ENCODE assay signal across 1 cellular context in the genomic region with DNA sequence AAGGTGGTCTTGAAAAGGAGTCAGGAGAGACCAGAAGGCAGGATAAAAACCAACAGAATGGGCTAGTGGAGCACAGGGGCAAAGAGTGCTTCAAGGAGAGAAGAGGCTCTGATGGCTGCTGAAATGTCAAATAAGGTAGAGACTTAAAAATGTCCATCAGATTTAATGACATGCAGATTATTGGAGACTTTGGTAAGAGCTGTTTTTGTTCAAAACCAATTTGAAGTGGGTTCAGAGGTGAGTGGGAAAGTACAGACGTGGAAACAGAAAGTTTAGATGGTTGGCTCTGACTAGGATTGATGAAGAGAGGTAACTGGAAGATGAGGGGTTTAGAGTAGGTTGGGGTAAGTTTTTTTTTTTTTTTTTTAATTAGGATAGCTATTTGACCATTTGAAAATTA.
TF ChIP-seq lines count a peak whose summit lies in the region.

No MANE protein-coding gene starts in this region.

TF ChIP-seq in GM23338, 12 proteins besides CTCF, POLR2A, EP300 and RAD21 (continued from another document):
- TF ChIP-seq, protein P1, sequence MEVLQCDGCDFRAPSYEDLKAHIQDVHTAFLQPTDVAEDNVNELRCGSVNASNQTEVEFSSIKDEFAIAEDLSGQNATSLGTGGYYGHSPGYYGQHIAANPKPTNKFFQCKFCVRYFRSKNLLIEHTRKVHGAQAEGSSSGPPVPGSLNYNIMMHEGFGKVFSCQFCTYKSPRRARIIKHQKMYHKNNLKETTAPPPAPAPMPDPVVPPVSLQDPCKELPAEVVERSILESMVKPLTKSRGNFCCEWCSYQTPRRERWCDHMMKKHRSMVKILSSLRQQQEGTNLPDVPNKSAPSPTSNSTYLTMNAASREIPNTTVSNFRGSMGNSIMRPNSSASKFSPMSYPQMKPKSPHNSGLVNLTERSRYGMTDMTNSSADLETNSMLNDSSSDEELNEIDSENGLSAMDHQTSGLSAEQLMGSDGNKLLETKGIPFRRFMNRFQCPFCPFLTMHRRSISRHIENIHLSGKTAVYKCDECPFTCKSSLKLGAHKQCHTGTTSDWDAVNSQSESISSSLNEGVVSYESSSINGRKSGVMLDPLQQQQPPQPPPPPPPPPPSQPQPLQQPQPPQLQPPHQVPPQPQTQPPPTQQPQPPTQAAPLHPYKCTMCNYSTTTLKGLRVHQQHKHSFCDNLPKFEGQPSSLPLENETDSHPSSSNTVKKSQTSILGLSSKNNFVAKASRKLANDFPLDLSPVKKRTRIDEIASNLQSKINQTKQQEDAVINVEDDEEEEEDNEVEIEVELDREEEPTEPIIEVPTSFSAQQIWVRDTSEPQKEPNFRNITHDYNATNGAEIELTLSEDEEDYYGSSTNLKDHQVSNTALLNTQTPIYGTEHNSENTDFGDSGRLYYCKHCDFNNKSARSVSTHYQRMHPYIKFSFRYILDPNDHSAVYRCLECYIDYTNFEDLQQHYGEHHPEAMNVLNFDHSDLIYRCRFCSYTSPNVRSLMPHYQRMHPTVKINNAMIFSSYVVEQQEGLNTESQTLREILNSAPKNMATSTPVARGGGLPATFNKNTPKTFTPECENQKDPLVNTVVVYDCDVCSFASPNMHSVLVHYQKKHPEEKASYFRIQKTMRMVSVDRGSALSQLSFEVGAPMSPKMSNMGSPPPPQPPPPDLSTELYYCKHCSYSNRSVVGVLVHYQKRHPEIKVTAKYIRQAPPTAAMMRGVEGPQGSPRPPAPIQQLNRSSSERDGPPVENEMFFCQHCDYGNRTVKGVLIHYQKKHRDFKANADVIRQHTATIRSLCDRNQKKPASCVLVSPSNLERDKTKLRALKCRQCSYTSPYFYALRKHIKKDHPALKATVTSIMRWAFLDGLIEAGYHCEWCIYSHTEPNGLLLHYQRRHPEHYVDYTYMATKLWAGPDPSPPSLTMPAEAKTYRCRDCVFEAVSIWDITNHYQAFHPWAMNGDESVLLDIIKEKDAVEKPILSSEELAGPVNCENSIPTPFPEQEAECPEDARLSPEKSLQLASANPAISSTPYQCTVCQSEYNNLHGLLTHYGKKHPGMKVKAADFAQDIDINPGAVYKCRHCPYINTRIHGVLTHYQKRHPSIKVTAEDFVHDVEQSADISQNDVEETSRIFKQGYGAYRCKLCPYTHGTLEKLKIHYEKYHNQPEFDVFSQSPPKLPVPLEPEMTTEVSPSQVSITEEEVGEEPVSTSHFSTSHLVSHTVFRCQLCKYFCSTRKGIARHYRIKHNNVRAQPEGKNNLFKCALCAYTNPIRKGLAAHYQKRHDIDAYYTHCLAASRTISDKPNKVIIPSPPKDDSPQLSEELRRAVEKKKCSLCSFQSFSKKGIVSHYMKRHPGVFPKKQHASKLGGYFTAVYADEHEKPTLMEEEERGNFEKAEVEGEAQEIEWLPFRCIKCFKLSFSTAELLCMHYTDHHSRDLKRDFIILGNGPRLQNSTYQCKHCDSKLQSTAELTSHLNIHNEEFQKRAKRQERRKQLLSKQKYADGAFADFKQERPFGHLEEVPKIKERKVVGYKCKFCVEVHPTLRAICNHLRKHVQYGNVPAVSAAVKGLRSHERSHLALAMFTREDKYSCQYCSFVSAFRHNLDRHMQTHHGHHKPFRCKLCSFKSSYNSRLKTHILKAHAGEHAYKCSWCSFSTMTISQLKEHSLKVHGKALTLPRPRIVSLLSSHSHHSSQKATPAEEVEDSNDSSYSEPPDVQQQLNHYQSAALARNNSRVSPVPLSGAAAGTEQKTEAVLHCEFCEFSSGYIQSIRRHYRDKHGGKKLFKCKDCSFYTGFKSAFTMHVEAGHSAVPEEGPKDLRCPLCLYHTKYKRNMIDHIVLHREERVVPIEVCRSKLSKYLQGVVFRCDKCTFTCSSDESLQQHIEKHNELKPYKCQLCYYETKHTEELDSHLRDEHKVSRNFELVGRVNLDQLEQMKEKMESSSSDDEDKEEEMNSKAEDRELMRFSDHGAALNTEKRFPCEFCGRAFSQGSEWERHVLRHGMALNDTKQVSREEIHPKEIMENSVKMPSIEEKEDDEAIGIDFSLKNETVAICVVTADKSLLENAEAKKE (CRISPR knock-in tag; IDR thresholded peaks at IDR 0.05), result no peak
- TF ChIP-seq POLR2AphosphoS5 (IDR thresholded peaks at IDR 0.05; ENCODE audit: low read depth) (no peak), NANOG (IDR thresholded peaks at IDR 0.05; ENCODE audit: borderline replicate concordance) (no peak), JUNB (IDR thresholded peaks at IDR 0.05; ENCODE audit: unreplicated experiment) (no peak), EZH2phosphoT487 (IDR thresholded peaks at IDR 0.05; ENCODE audit: unreplicated experiment) (no peak)
- TF ChIP-seq, protein P2, sequence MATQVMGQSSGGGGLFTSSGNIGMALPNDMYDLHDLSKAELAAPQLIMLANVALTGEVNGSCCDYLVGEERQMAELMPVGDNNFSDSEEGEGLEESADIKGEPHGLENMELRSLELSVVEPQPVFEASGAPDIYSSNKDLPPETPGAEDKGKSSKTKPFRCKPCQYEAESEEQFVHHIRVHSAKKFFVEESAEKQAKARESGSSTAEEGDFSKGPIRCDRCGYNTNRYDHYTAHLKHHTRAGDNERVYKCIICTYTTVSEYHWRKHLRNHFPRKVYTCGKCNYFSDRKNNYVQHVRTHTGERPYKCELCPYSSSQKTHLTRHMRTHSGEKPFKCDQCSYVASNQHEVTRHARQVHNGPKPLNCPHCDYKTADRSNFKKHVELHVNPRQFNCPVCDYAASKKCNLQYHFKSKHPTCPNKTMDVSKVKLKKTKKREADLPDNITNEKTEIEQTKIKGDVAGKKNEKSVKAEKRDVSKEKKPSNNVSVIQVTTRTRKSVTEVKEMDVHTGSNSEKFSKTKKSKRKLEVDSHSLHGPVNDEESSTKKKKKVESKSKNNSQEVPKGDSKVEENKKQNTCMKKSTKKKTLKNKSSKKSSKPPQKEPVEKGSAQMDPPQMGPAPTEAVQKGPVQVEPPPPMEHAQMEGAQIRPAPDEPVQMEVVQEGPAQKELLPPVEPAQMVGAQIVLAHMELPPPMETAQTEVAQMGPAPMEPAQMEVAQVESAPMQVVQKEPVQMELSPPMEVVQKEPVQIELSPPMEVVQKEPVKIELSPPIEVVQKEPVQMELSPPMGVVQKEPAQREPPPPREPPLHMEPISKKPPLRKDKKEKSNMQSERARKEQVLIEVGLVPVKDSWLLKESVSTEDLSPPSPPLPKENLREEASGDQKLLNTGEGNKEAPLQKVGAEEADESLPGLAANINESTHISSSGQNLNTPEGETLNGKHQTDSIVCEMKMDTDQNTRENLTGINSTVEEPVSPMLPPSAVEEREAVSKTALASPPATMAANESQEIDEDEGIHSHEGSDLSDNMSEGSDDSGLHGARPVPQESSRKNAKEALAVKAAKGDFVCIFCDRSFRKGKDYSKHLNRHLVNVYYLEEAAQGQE (IDR thresholded peaks at IDR 0.05; ENCODE audit: unreplicated experiment), result no peak
